8 cellular contexts compared by ENCODE assay signal in genomic region chr5:150217874-150218692, GRCh38. TPM values are rescaled to one million over a fixed set of nuclear protein-coding genes. Genes with fewer than 3 reads are reported as not detected.
DNase-seq lines count a peak whose midpoint lies in the region; ATAC-seq, FAIRE-seq and TF ChIP-seq lines count a peak whose summit lies in the region.

No MANE protein-coding gene starts in this region.

- H3K4me3 ChIP-seq in A549: no peak overlapping the region
- no peak overlapping the region for H3K4me3 ChIP-seq in breast epithelium
- H3K4me3 ChIP-seq in keratinocyte (ENCODE audit: control insufficient read depth in 2 of 3, extremely low read depth in 1 of 3, insufficient read depth in 2 of 3, low read depth in 1 of 3, low read length in 3 of 3): no peak overlapping the region

- no peak overlapping the region for H3K4me2 ChIP-seq in A549
- H3K4me2 ChIP-seq in keratinocyte (ENCODE audit: control insufficient read depth, extremely low read depth, insufficient read depth, low read depth, low read length): no peak overlapping the region

- peak; percentile 90 for TF ChIP-seq CTCF in A549 (IDR thresholded peaks at IDR 0.05)
- peak; percentile 88 for TF ChIP-seq CTCF in VCaP (conservative IDR thresholded peaks at IDR 0.05)
- peak; percentile 77 to 95 (median 94) for TF ChIP-seq CTCF in breast epithelium (IDR thresholded peaks at IDR 0.05)
- TF ChIP-seq CTCF in keratinocyte (optimal IDR thresholded peaks at IDR 0.05 in 1 of 3, IDR thresholded peaks at IDR 0.05 in 1 of 3, conservative IDR thresholded peaks at IDR 0.05 in 1 of 3; ENCODE audit: extremely low read depth in 1 of 3, insufficient read depth in 2 of 3, low read length in 3 of 3): peak in 2 of 3 experiments; percentile 84 to 86

- CTCF ChIA-PET in A549 (lab: Yijun Ruan, JAX): interaction anchor here (0.6 to 8.5 kb wide), 66 partner anchors 11 to 581 kb away, joined by 3 to 140 read pairs (median 4); partner anchors contain the start of genes CDX1, CSF1R, PDGFRB and SLC6A7

- no peak for TF ChIP-seq EP300 in A549 (IDR thresholded peaks at IDR 0.05)

- H3K36me3 ChIP-seq in breast epithelium: no peaks in the 10 kb centered on the region
- H3K36me3 ChIP-seq in keratinocyte (ENCODE audit: control insufficient read depth in 2 of 2, extremely low read depth in 1 of 2, insufficient read depth in 2 of 2, low read length in 2 of 2): no peaks in the 10 kb centered on the region

- H3K9ac ChIP-seq in keratinocyte (ENCODE audit: control insufficient read depth, extremely low read depth, insufficient read depth, low read length): no peak overlapping the region

- H3K79me2 ChIP-seq in keratinocyte (ENCODE audit: control insufficient read depth, insufficient read depth, low read length): no peaks in the 10 kb centered on the region

- no peaks in the 10 kb centered on the region for H3K9me1 ChIP-seq in keratinocyte (ENCODE audit: control insufficient read depth, extremely low read depth, insufficient read depth, low read length)

- intact Hi-C loops in breast epithelium (cut with DNase I; ENCODE audit: low total_unique reads): loop anchor here (10.0 kb wide), 1 partner anchor 53 kb away; the partner anchor contains the start of gene CDX1

- WGBS in A549 (ENCODE audit: missing lambda C conversion rate): 18% methylated on average over 10 of the region's 10 CpGs

- no peaks in the 10 kb centered on the region for H3K27me3 ChIP-seq in breast epithelium
- H3K27me3 ChIP-seq in keratinocyte (ENCODE audit: control insufficient read depth, extremely low read depth, insufficient read depth, low read length): peaks cover 11% of the 10 kb centered on the region

- H2AFZ ChIP-seq in keratinocyte (ENCODE audit: control insufficient read depth, low read length): no peak overlapping the region

- H3K27ac ChIP-seq in A549 (0 out of 6 replicates have a peak overlapping the region, but pooled peaks of 1 of the 2 experiments have one; percentile 28), VCaP (no peak overlapping the region), breast epithelium (no peak overlapping the region), keratinocyte (ENCODE audit: control insufficient read depth, insufficient read depth, low read length) (no peak overlapping the region)

- no peak for TF ChIP-seq POLR2A in A549 (IDR thresholded peaks at IDR 0.05; ENCODE audit: low read length)
- TF ChIP-seq POLR2A in breast epithelium (IDR thresholded peaks at IDR 0.05): no peak

- dilution Hi-C loops in keratinocyte (cut with MboI; ENCODE audit: extremely low pct_ligation_motif_present, low sequenced_read_pairs): no loop called here

- peak; percentile 89 to 97 for ATAC-seq in A549
- ATAC-seq in GM18858 (IDR thresholded peaks at IDR 0.05; ENCODE audit: unreplicated experiment): peak; percentile 60
- ATAC-seq in HG03095 (IDR thresholded peaks at IDR 0.05; ENCODE audit: unreplicated experiment): peak; percentile 80

- no peaks in the 10 kb centered on the region for H4K20me1 ChIP-seq in keratinocyte (ENCODE audit: control insufficient read depth, extremely low read depth, insufficient read depth, low read length)

- FAIRE-seq in A549 (lab: Jason Lieb, UNC) (no peak), keratinocyte (lab: Jason Lieb, UNC) (peak; percentile 86)

- TF ChIP-seq RAD21 in A549 (conservative IDR thresholded peaks at IDR 0.05 in 1 of 2, IDR thresholded peaks at IDR 0.05 in 1 of 2): peak; percentile 92 to 94

- H3K4me1 ChIP-seq in A549 (no peaks in the 10 kb centered on the region), breast epithelium (no peaks in the 10 kb centered on the region), keratinocyte (ENCODE audit: control insufficient read depth, extremely low read depth, insufficient read depth, low read length) (no peaks in the 10 kb centered on the region)

- H3K9me3 ChIP-seq in A549 (no peaks in the 10 kb centered on the region), breast epithelium (no peaks in the 10 kb centered on the region), keratinocyte (ENCODE audit: control insufficient read depth, low read depth, low read length) (no peaks in the 10 kb centered on the region)

- POLR2A ChIA-PET in A549 (lab: Yijun Ruan, JAX): no interaction called here

- DNase-seq in A549 (ENCODE audit: low read depth in 1 of 2, low spot score in 1 of 2): peak; percentile 81 to 86
- peak; percentile 77 for DNase-seq in NCI-H2196 (lab: John Stamatoyannopoulos, UW; ENCODE audit: unreplicated experiment)
- peak; percentile 66 to 80 for DNase-seq in breast epithelium (ENCODE audit: low spot score in 2 of 2)
- DNase-seq in keratinocyte (ENCODE audit: low read depth, low spot score): peak; percentile 35
- DNase-seq in stimulated activated CD4-positive, alpha-beta T cell treated with anti-CD3 and anti-CD28 coated beads, Interleukin-1b, Interleukin-23, amount 100 ng/mL, for 24 hours (ENCODE audit: low read depth in 4 of 4, low spot score in 1 of 4): peak; percentile 55 to 71 (median 64)

TF ChIP-seq in A549, 52 proteins besides CTCF, POLR2A, EP300 and RAD21:
- no peak for TF ChIP-seq SREBF2 (IDR thresholded peaks at IDR 0.05)
- peak; percentile 93 for TF ChIP-seq SMC3 (IDR thresholded peaks at IDR 0.05)
TF ChIP-seq in A549: peak in this region for 1.

RNA-seq across cellular contexts. Expression of gene SLC6A7, which starts 28.2 kb away (rescaled TPM):
- polyA plus RNA-seq in A549 (2011; rRNA removed) (not detected in 2 replicates), A549 (2017; fragmentation: RNase III; extraction: RNeasy Plus Mini Kit Qiagen cat#74134 plus additional on column Dnase treatment) (not detected in 3 replicates), keratinocyte (not detected in 3 replicates)
- not detected in 2 replicates for polyA plus RNA-seq in A549 (2012; cell fraction: cytosol; rRNA removed)
- polyA plus RNA-seq in A549 (2012; cell fraction: nucleus; rRNA removed): not detected in 2 replicates
- 0.04 TPM in 1 of 2 replicates, not detected in the other for polyA minus RNA-seq in A549 (2011; rRNA and poly(A)+ RNA removed)
- total RNA-seq in breast epithelium: under 1 TPM in 2 of 3 donors, not detected in 1; 0.15 to 0.16 TPM
- polyA plus RNA-seq in keratinocyte (2011; ENCODE audit: low read depth): not detected
- not detected in 2 replicates for polyA plus RNA-seq in keratinocyte (2011; cell fraction: cytosol; rRNA removed)
- polyA plus RNA-seq in keratinocyte (2011; cell fraction: nucleus; rRNA removed): not detected in 2 replicates
- not detected in 2 replicates for polyA plus RNA-seq in keratinocyte (2012; ENCODE audit: low replicate concordance)
- polyA minus RNA-seq in keratinocyte: not detected in 3 replicates
- not detected for polyA minus RNA-seq in keratinocyte (2011; cell fraction: cytosol; rRNA and poly(A)+ RNA removed)
- not detected in 2 replicates for polyA minus RNA-seq in keratinocyte (2011; cell fraction: nucleus; rRNA and poly(A)+ RNA removed)

RNA-seq across cellular contexts. Expression of gene CDX1, which starts 51.5 kb away (rescaled TPM):
- not detected in 2 replicates for polyA plus RNA-seq in A549 (2011; rRNA removed)
- polyA plus RNA-seq in A549 (2012; cell fraction: cytosol; rRNA removed): not detected in 2 replicates
- polyA plus RNA-seq in A549 (2012; cell fraction: nucleus; rRNA removed): not detected in 2 replicates
- polyA plus RNA-seq in A549 (2017; fragmentation: RNase III; extraction: RNeasy Plus Mini Kit Qiagen cat#74134 plus additional on column Dnase treatment): not detected in 3 replicates
- not detected in 2 replicates for polyA minus RNA-seq in A549 (2011; rRNA and poly(A)+ RNA removed)
- total RNA-seq in breast epithelium: 1 to 10 TPM in 1 of 3 donors, not detected in 2; 1.3 TPM
- polyA plus RNA-seq in keratinocyte: not detected in 3 replicates
- not detected for polyA plus RNA-seq in keratinocyte (2011; ENCODE audit: low read depth)
- not detected in 2 replicates for polyA plus RNA-seq in keratinocyte (2011; cell fraction: cytosol; rRNA removed)
- not detected in 2 replicates for polyA plus RNA-seq in keratinocyte (2011; cell fraction: nucleus; rRNA removed)
- not detected in 2 replicates for polyA plus RNA-seq in keratinocyte (2012; ENCODE audit: low replicate concordance)
- not detected in 3 replicates for polyA minus RNA-seq in keratinocyte
- not detected for polyA minus RNA-seq in keratinocyte (2011; cell fraction: cytosol; rRNA and poly(A)+ RNA removed)
- polyA minus RNA-seq in keratinocyte (2011; cell fraction: nucleus; rRNA and poly(A)+ RNA removed): not detected in 2 replicates
